ENCODE assay signal across 20 cellular contexts in genomic region chr14:34350903-34351302, GRCh38.
"Had no signal": no experiment of that assay in that cellular context is flagged by ENCODE, and none has a peak within 500 bp of the region (broad histone marks: within the 10 kb centered on the region; RNA-seq: fewer than 3 reads in every experiment).

No MANE protein-coding gene starts in this region.

- H3K27me3 Mint-ChIP-seq: natural killer cell treated with Interleukin-12 subunit alpha and Interleukin-12 subunit beta and Interleukin-15 and Interleukin-18, amount 100 ng/mL, for 72 hours; progenitor cell of endocrine pancreas; type B pancreatic cell had no signal

- H3K27ac Mint-ChIP-seq: natural killer cell treated with Interleukin-12 subunit alpha and Interleukin-12 subunit beta and Interleukin-15 and Interleukin-18, amount 100 ng/mL, for 72 hours; neural progenitor cell; progenitor cell of endocrine pancreas; stimulated activated effector memory CD8-positive, alpha-beta T cell treated with anti-CD3 and anti-CD28 coated beads, Interleukin-12 subunit alpha, Interleukin-12 subunit beta, amount 100 ng/mL, for 72 hours; type B pancreatic cell had no signal

- DNase-seq: dermis blood vessel endothelial cell; foreskin melanocyte; heart left ventricle; hippocampal formation; left colon; left ventricle myocardium superior; mesenchymal stem cell; midbrain; nucleus accumbens; pancreas; right cardiac atrium; stimulated activated CD4-positive, alpha-beta T cell treated with anti-CD3 and anti-CD28 coated beads, Interleukin-4, amount 100 ng/mL, for 1 hour; stimulated activated CD8-positive, alpha-beta memory T cell treated with anti-CD3 and anti-CD28 coated beads, Interleukin-4, amount 100 ng/mL, for 48 hours; stimulated activated naive CD8-positive, alpha-beta T cell treated with anti-CD3 and anti-CD28 coated beads, Interleukin-15, Interleukin-2, amounts not matched to agents 100 U/mL and 50 U/mL, for 24 hours; thyroid gland had no signal

- H3K36me3 Mint-ChIP-seq: natural killer cell treated with Interleukin-12 subunit alpha and Interleukin-12 subunit beta and Interleukin-15 and Interleukin-18, amount 100 ng/mL, for 72 hours; neural progenitor cell; stimulated activated effector memory CD8-positive, alpha-beta T cell treated with anti-CD3 and anti-CD28 coated beads, Interleukin-12 subunit alpha, Interleukin-12 subunit beta, amount 100 ng/mL, for 72 hours; type B pancreatic cell had no signal

- H3K4me3 Mint-ChIP-seq: natural killer cell treated with Interleukin-12 subunit alpha and Interleukin-12 subunit beta and Interleukin-15 and Interleukin-18, amount 100 ng/mL, for 72 hours; neural progenitor cell; stimulated activated effector memory CD8-positive, alpha-beta T cell treated with anti-CD3 and anti-CD28 coated beads, Interleukin-12 subunit alpha, Interleukin-12 subunit beta, amount 100 ng/mL, for 72 hours; type B pancreatic cell had no signal

- H3K9me3 Mint-ChIP-seq: natural killer cell treated with Interleukin-12 subunit alpha and Interleukin-12 subunit beta and Interleukin-15 and Interleukin-18, amount 100 ng/mL, for 72 hours; stimulated activated effector memory CD8-positive, alpha-beta T cell treated with anti-CD3 and anti-CD28 coated beads, Interleukin-12 subunit alpha, Interleukin-12 subunit beta, amount 100 ng/mL, for 72 hours had no signal

- ATAC-seq: heart left ventricle; left colon; left ventricle myocardium superior; natural killer cell treated with Interleukin-12 subunit alpha and Interleukin-12 subunit beta and Interleukin-15 and Interleukin-18, amount 100 ng/mL, for 72 hours; pancreas; right cardiac atrium; stimulated activated effector memory CD8-positive, alpha-beta T cell treated with anti-CD3 and anti-CD28 coated beads, Interleukin-12 subunit alpha, Interleukin-12 subunit beta, amount 100 ng/mL, for 72 hours; stimulated activated naive CD8-positive, alpha-beta T cell treated with anti-CD3 and anti-CD28 coated beads, Interleukin-15, Interleukin-2, amounts not matched to agents 100 U/mL and 50 U/mL, for 24 hours had no signal

- H3K4me1 Mint-ChIP-seq: stimulated activated effector memory CD8-positive, alpha-beta T cell treated with anti-CD3 and anti-CD28 coated beads, Interleukin-12 subunit alpha, Interleukin-12 subunit beta, amount 100 ng/mL, for 72 hours had no signal
